8 cellular contexts compared by ENCODE assay signal in the genomic region with DNA sequence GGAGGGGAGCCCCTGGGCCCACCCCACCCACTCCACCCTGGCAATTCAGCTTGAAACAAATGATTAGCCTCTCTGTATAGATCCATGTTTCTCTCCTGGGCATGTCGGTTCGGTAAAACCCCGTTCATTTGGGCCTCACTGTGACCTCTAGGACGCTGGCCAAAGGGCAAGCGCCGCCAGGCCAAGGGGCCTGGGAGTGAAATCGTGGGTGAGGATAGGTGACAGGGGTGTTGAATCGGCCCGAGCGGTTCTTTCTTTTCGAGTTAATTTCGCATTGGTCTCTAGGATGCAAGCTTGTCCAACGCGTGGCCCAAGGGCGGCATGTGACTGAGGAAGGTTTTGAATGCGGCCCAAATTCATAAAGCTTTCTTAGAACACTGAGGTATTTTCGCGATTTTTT.
A peak's percentile ranks its signal among the peaks of the same experiment; 100 is the strongest.
DNase-seq lines count a peak whose midpoint lies in the region; ATAC-seq and TF ChIP-seq lines count a peak whose summit lies in the region.

No MANE protein-coding gene starts in this region.

- H3K4me2 ChIP-seq in DOHH2 (ENCODE audit: low read length) = peak overlapping the region; percentile 40; the same call in 1 of the 2 replicates

- peak overlapping the region; percentile 79 to 80 for H3K4me3 Mint-ChIP-seq in effector memory CD8-positive, alpha-beta T cell

- peaks cover 39 to 55% of the 10 kb centered on the region in 2 donors for H3K4me1 Mint-ChIP-seq in effector memory CD8-positive, alpha-beta T cell (ENCODE audit: low read depth in 2 of 2)

- no peaks in the 10 kb centered on the region for H4K20me1 ChIP-seq in DOHH2 (ENCODE audit: control insufficient read depth, insufficient read depth, low read depth, low read length)

- TF ChIP-seq POLR2A in NB4 (IDR thresholded peaks at IDR 0.05; ENCODE audit: extremely low read depth, insufficient read length) = no peak

- H3K36me3 ChIP-seq in DOHH2 (ENCODE audit: control insufficient read depth, low read length) (no peaks in the 10 kb centered on the region), rectal smooth muscle tissue (ENCODE audit: control insufficient read depth, insufficient read depth, low read length) (no peaks in the 10 kb centered on the region)

- H3K4me3 ChIP-seq in DOHH2 (ENCODE audit: low read length) (no peak overlapping the region), NB4 (ENCODE audit: low read depth, low read length) (peak overlapping the region; percentile 45), rectal smooth muscle tissue (ENCODE audit: low read length) (peak overlapping the region; percentile 60)

- H3K9me2 ChIP-seq in DOHH2 (replicated peaks; ENCODE audit: control insufficient read depth, low read length) = no peaks in the 10 kb centered on the region

- no peaks in the 10 kb centered on the region for H3K9me3 ChIP-seq in DOHH2 (ENCODE audit: control insufficient read depth, insufficient read depth, low read length)

- H3F3A ChIP-seq in DOHH2 (ENCODE audit: control insufficient read depth, insufficient read depth) = no peaks in the 10 kb centered on the region

- peaks cover 82% of the 10 kb centered on the region for H3K27me3 ChIP-seq in DOHH2 (ENCODE audit: control insufficient read depth, low read length)
- no peaks in the 10 kb centered on the region for H3K27me3 ChIP-seq in rectal smooth muscle tissue (ENCODE audit: control insufficient read depth, insufficient read depth, low read length)

- H3K9ac ChIP-seq in rectal smooth muscle tissue (ENCODE audit: low read length) = no peak overlapping the region

- H3K4me1 ChIP-seq in DOHH2 (ENCODE audit: control insufficient read depth, low read length) (peaks cover 5% of the 10 kb centered on the region; the same call in 1 of the 2 replicates), rectal smooth muscle tissue (ENCODE audit: control insufficient read depth, insufficient read depth, low read length) (peaks cover 16% of the 10 kb centered on the region)

- no peaks in the 10 kb centered on the region for H3K27me3 Mint-ChIP-seq in effector memory CD8-positive, alpha-beta T cell

- DNase-seq in NB4 (ENCODE audit: low read depth) (no peak), GM19238 (ENCODE audit: insufficient read length, low spot score) (no peak), anterior cingulate cortex (lab: John Stamatoyannopoulos, UW) (no peak)
- no peak for DNase-seq in effector memory CD8-positive, alpha-beta T cell
- no peak for DNase-seq in activated effector memory CD4-positive, alpha-beta T cell treated with Interleukin-2 at 50 U/mL for 16 hours

- no peak for ATAC-seq in effector memory CD8-positive, alpha-beta T cell (replicated peaks)
- no peak for ATAC-seq in GM18858 (IDR thresholded peaks at IDR 0.05; ENCODE audit: unreplicated experiment)

- H3K27ac ChIP-seq in DOHH2 (ENCODE audit: low read depth, low read length) (no peak overlapping the region), rectal smooth muscle tissue (ENCODE audit: low read depth, low read length) (peak overlapping the region; percentile 80)

- no peaks in the 10 kb centered on the region for H3K9me3 Mint-ChIP-seq in effector memory CD8-positive, alpha-beta T cell

- peaks cover 8% of the 10 kb centered on the region for H3K36me3 Mint-ChIP-seq in effector memory CD8-positive, alpha-beta T cell (ENCODE audit: insufficient read depth)

- H3K79me2 ChIP-seq in DOHH2 (ENCODE audit: control insufficient read depth, low read length) = no peaks in the 10 kb centered on the region

- H3K27ac Mint-ChIP-seq in effector memory CD8-positive, alpha-beta T cell = peak overlapping the region; percentile 87 to 91

- TF ChIP-seq CTCF in DOHH2 (IDR thresholded peaks at IDR 0.05; ENCODE audit: low read depth, low read length, poor library complexity, severe bottlenecking) (no peak), NB4 (IDR thresholded peaks at IDR 0.05; ENCODE audit: low read depth, low read length) (no peak)
